In genomic region chr2:27737676-27738348, GRCh38 we compare ENCODE assay signal across 12 cellular contexts. TPM values are rescaled to one million over a fixed set of nuclear protein-coding genes. Genes with fewer than 3 reads are reported as not detected.
DNase-seq lines count a peak whose midpoint lies in the region; ATAC-seq and TF ChIP-seq lines count a peak whose summit lies in the region.
"Had no signal": no experiment of that assay in that cellular context is flagged by ENCODE, and none has a peak within 500 bp of the region (broad histone marks: within the 10 kb centered on the region; RNA-seq: fewer than 3 reads in every experiment).

No MANE protein-coding gene starts in this region.

- POLR2A ChIA-PET in MCF 10A (lab: Yijun Ruan, JAX): interaction anchor here (0.7 to 0.9 kb wide), 2 partner anchors 24 to 30 kb away, joined by 3 to 4 read pairs; no protein-coding TSS in a partner anchor

- no peaks in the 10 kb centered on the region for H3K9me3 Mint-ChIP-seq in MCF 10A (ENCODE audit: unreplicated experiment)
- no peaks in the 10 kb centered on the region for H3K9me3 Mint-ChIP-seq in activated naive CD4-positive, alpha-beta T cell treated with anti-CD3 and anti-CD28 coated beads, Interleukin-2, amount 50 U/mL, for 72 hours
- H3K9me3 Mint-ChIP-seq: natural killer cell treated with Interleukin-12 subunit alpha and Interleukin-12 subunit beta and Interleukin-15 and Interleukin-18, amount 100 ng/mL, for 72 hours had no signal

- H3K27ac ChIP-seq in breast epithelium (peak overlapping the region in 1 of 2 donors; percentile 92), cingulate gyrus (ENCODE audit: low read depth, low read length) (peak overlapping the region; percentile 54), right lobe of liver (peak overlapping the region; percentile 88 to 98 (median 93)), uterus (peak overlapping the region; percentile 36 to 55)

- no peaks in the 10 kb centered on the region for H3K9me3 ChIP-seq in breast epithelium
- H3K9me3 ChIP-seq in right lobe of liver: no peaks in the 10 kb centered on the region
- H3K9me3 ChIP-seq in uterus: no peaks in the 10 kb centered on the region

- H3K4me1 ChIP-seq in breast epithelium: peaks cover 0 to 5% of the 10 kb centered on the region in 2 donors
- peaks cover 2 to 36% (median 14%) of the 10 kb centered on the region in 4 donors for H3K4me1 ChIP-seq in right lobe of liver
- H3K4me1 ChIP-seq in uterus: no peaks in the 10 kb centered on the region

- no peak overlapping the region for H3K27ac Mint-ChIP-seq in MCF 10A (ENCODE audit: low read depth, unreplicated experiment)
- no peak overlapping the region for H3K27ac Mint-ChIP-seq in activated naive CD4-positive, alpha-beta T cell treated with anti-CD3 and anti-CD28 coated beads, Interleukin-2, amount 50 U/mL, for 72 hours
- H3K27ac Mint-ChIP-seq: B cell had no signal

- no peaks in the 10 kb centered on the region for H3K27me3 Mint-ChIP-seq in MCF 10A (ENCODE audit: insufficient read depth, unreplicated experiment)

- TF ChIP-seq CTCF in MCF 10A (IDR thresholded peaks at IDR 0.05; ENCODE audit: unreplicated experiment) (no peak), breast epithelium (IDR thresholded peaks at IDR 0.05) (no peak), right lobe of liver (IDR thresholded peaks at IDR 0.05) (peak in 3 of 4 donors; percentile 5 to 21 (median 6)), uterus (IDR thresholded peaks at IDR 0.05) (no peak)

- H3K4me1 Mint-ChIP-seq in MCF 10A (ENCODE audit: insufficient read depth, unreplicated experiment): no peaks in the 10 kb centered on the region

- no peak overlapping the region for H3K4me3 Mint-ChIP-seq in MCF 10A (ENCODE audit: unreplicated experiment)
- H3K4me3 Mint-ChIP-seq: natural killer cell treated with Interleukin-12 subunit alpha and Interleukin-12 subunit beta and Interleukin-15 and Interleukin-18, amount 100 ng/mL, for 72 hours had no signal

- H3K36me3 ChIP-seq in breast epithelium (no peaks in the 10 kb centered on the region), right lobe of liver (no peaks in the 10 kb centered on the region), uterus (no peaks in the 10 kb centered on the region)

- H3K36me3 Mint-ChIP-seq in MCF 10A (ENCODE audit: insufficient read depth, unreplicated experiment): no peaks in the 10 kb centered on the region
- no peaks in the 10 kb centered on the region for H3K36me3 Mint-ChIP-seq in activated naive CD4-positive, alpha-beta T cell treated with anti-CD3 and anti-CD28 coated beads, Interleukin-2, amount 50 U/mL, for 72 hours
- H3K36me3 Mint-ChIP-seq: natural killer cell treated with Interleukin-12 subunit alpha and Interleukin-12 subunit beta and Interleukin-15 and Interleukin-18, amount 100 ng/mL, for 72 hours had no signal

- DNase-seq in MCF 10A (ENCODE audit: unreplicated experiment) (peak; percentile 59), breast epithelium (ENCODE audit: low spot score in 2 of 2) (no peak), right lobe of liver (peak; percentile 82 to 83 (median 83)), uterus (peak in 1 of 2 donors; percentile 43), NCI-H2171 (lab: John Stamatoyannopoulos, UW) (no peak), T-helper 2 cell (no peak)
- no peak for DNase-seq in activated naive CD4-positive, alpha-beta T cell treated with anti-CD3 and anti-CD28 coated beads, Interleukin-2, amount 50 U/mL, for 72 hours (ENCODE audit: low spot score in 2 of 2)
- DNase-seq: effector memory CD4-positive, alpha-beta T cell; SHP77 treated with DMSO at 0.1 percent for 48 hours had no signal

- no peak for TF ChIP-seq POLR2A in breast epithelium (IDR thresholded peaks at IDR 0.05)
- TF ChIP-seq POLR2A in right lobe of liver (IDR thresholded peaks at IDR 0.05): peak; percentile 31
- no peak for TF ChIP-seq POLR2A in uterus (IDR thresholded peaks at IDR 0.05)

- H3K27me3 ChIP-seq in breast epithelium (no peaks in the 10 kb centered on the region), right lobe of liver (no peaks in the 10 kb centered on the region), uterus (no peaks in the 10 kb centered on the region)

- CTCF ChIA-PET in MCF 10A (lab: Yijun Ruan, JAX): interaction anchor here (0.7 to 1.6 kb wide), 3 partner anchors 14 to 820 kb away, joined by 3 to 4 read pairs (median 3); no protein-coding TSS in a partner anchor

- intact Hi-C loops in MCF 10A (cut with micrococcal nuclease) (no loop called here), breast epithelium (cut with DNase I; ENCODE audit: low total_unique reads) (no loop called here), right lobe of liver (cut with DNase I) (no loop called here), uterus (cut with DNase I; ENCODE audit: low total_unique reads) (no loop called here)

- no TSS peak for BruUV-seq in MCF 10A (replicated peaks; lab: Mats Ljungman, UMichigan)

- no peak overlapping the region for H3K4me3 ChIP-seq in breast epithelium
- H3K4me3 ChIP-seq in right lobe of liver: peak overlapping the region in 2 of 3 donors; percentile 8 to 10
- no peak overlapping the region for H3K4me3 ChIP-seq in uterus

- peak; percentile 69 to 85 (median 79) for ATAC-seq in right lobe of liver
- no peak for ATAC-seq in activated naive CD4-positive, alpha-beta T cell treated with anti-CD3 and anti-CD28 coated beads, Interleukin-2, amount 50 U/mL, for 72 hours
- ATAC-seq: natural killer cell treated with Interleukin-12 subunit alpha and Interleukin-12 subunit beta and Interleukin-15 and Interleukin-18, amount 100 ng/mL, for 72 hours had no signal

- 20% methylated on average over 6 of the region's 7 CpGs for WGBS in right lobe of liver (ENCODE audit: insufficient coverage, low coverage, low lambda C conversion rate, missing lambda C conversion rate)

RNA-seq across cellular contexts. Expression of gene MRPL33, which starts 33.7 kb away (rescaled TPM):
- total RNA-seq in MCF 10A (2022): 204 and 233 TPM in 2 replicates
- total RNA-seq in breast epithelium: 10 to 100 TPM; 88.2 to 93.3 (median 89.7) TPM
- 10 to 100 TPM; 28.9 to 63.4 (median 36.0) TPM for total RNA-seq in right lobe of liver
- total RNA-seq in uterus: 100 to 1,000 TPM in 1 of 4 donors, 10 to 100 TPM in 3; 51.7 to 404 (median 71.4) TPM
- 10 to 100 TPM; 61.7 to 70.5 TPM for total RNA-seq in activated naive CD4-positive, alpha-beta T cell treated with anti-CD3 and anti-CD28 coated beads, Interleukin-2, amount 50 U/mL, for 72 hours

Comparison
In these comparisons a context has a peak if more than half of its experiments do, and no peak if none do; other contexts are left out.
1. DNase-seq: peak in MCF 10A (single experiment) and right lobe of liver (3 of 3); none in breast epithelium (0 of 2), activated naive CD4-positive, alpha-beta T cell treated with anti-CD3 and anti-CD28 coated beads, Interleukin-2, amount 50 U/mL, for 72 hours (0 of 2), NCI-H2171 (single experiment) and T-helper 2 cell (0 of 5).
2. CTCF ChIP-seq: peak in right lobe of liver (3 of 4); none in MCF 10A (single experiment), breast epithelium (0 of 3) and uterus (0 of 4).
3. H3K4me3 ChIP-seq: peak in right lobe of liver (2 of 3); none in breast epithelium (0 of 3) and uterus (0 of 2).
4. ATAC-seq: peak in right lobe of liver (4 of 4); none in activated naive CD4-positive, alpha-beta T cell treated with anti-CD3 and anti-CD28 coated beads, Interleukin-2, amount 50 U/mL, for 72 hours (0 of 2).